9 cellular contexts compared by ENCODE assay signal in genomic region chr3:58640700-58641372, GRCh38. TPM values are rescaled to one million over a fixed set of nuclear protein-coding genes. Genes with fewer than 3 reads are reported as not detected.
A peak's percentile ranks its signal among the peaks of the same experiment; 100 is the strongest.
DNase-seq lines count a peak whose midpoint lies in the region; ATAC-seq lines count a peak whose summit lies in the region.
"Had no signal": no experiment of that assay in that cellular context is flagged by ENCODE, and none has a peak within 500 bp of the region (broad histone marks: within the 10 kb centered on the region; RNA-seq: fewer than 3 reads in every experiment).

No MANE protein-coding gene starts in this region.

- H3K36me3 Mint-ChIP-seq in activated CD8-positive, alpha-beta T cell treated with anti-CD3 and anti-CD28 coated beads, Interleukin-2, amount 10 ng/mL, durations not matched to agents 7 days and 5 days (ENCODE audit: low read depth): no peaks in the 10 kb centered on the region

- no peaks in the 10 kb centered on the region for H3K9me3 Mint-ChIP-seq in activated CD8-positive, alpha-beta T cell treated with anti-CD3 and anti-CD28 coated beads, Interleukin-2, amount 10 ng/mL, durations not matched to agents 7 days and 5 days (ENCODE audit: insufficient read depth)
- H3K9me3 Mint-ChIP-seq: IgD-negative memory B cell had no signal

- CTCF ChIA-PET in activated CD8-positive, alpha-beta T cell treated with anti-CD3 and anti-CD28 coated beads, Interleukin-2, amount 10 ng/mL, durations not matched to agents 7 days and 5 days (lab: Charles Lee): interaction anchor here (1.0 to 5.3 kb wide), 5 partner anchors 9 to 562 kb away, joined by 4 to 28 read pairs (median 4); no protein-coding TSS in a partner anchor

- POLR2A ChIA-PET in activated CD8-positive, alpha-beta T cell treated with anti-CD3 and anti-CD28 coated beads, Interleukin-2, amount 10 ng/mL, durations not matched to agents 7 days and 5 days (lab: Charles Lee): no interaction called here

- no peak overlapping the region for H3K27ac Mint-ChIP-seq in activated CD8-positive, alpha-beta T cell treated with anti-CD3 and anti-CD28 coated beads, Interleukin-2, amount 10 ng/mL, durations not matched to agents 7 days and 5 days
- H3K27ac Mint-ChIP-seq: IgD-negative memory B cell had no signal

- peak; percentile 89 for ATAC-seq in GM18858 (IDR thresholded peaks at IDR 0.05; ENCODE audit: unreplicated experiment)
- ATAC-seq in HG03135 (IDR thresholded peaks at IDR 0.05; ENCODE audit: unreplicated experiment): peak; percentile 85
- peak; percentile 91 for ATAC-seq in activated CD8-positive, alpha-beta T cell treated with anti-CD3 and anti-CD28 coated beads, Interleukin-2, amount 10 ng/mL, durations not matched to agents 7 days and 5 days

- H3K27me3 Mint-ChIP-seq in activated CD8-positive, alpha-beta T cell treated with anti-CD3 and anti-CD28 coated beads, Interleukin-2, amount 10 ng/mL, durations not matched to agents 7 days and 5 days (ENCODE audit: low read depth): no peaks in the 10 kb centered on the region

- DNase-seq in AG20443 (ENCODE audit: low spot score): peak; percentile 91
- peak; percentile 62 for DNase-seq in NCI-H748 treated with DMSO at 0.1 percent for 48 hours (lab: John Stamatoyannopoulos, UW)
- DNase-seq in activated CD8-positive, alpha-beta T cell treated with anti-CD3 and anti-CD28 coated beads, Interleukin-2, amount 10 ng/mL, durations not matched to agents 7 days and 5 days: peak; percentile 67
- peak; percentile 69 for DNase-seq in epidermal melanocyte (ENCODE audit: insufficient read length, low spot score)
- peak; percentile 71 for DNase-seq in middle frontal gyrus (ENCODE audit: extremely low spot score, low spot score)
- peak in 5 of 6 experiments; percentile 5 to 27 (median 15) for DNase-seq in stimulated activated naive CD4-positive, alpha-beta T cell (lab: John Stamatoyannopoulos, UW)

- H3K4me1 Mint-ChIP-seq in activated CD8-positive, alpha-beta T cell treated with anti-CD3 and anti-CD28 coated beads, Interleukin-2, amount 10 ng/mL, durations not matched to agents 7 days and 5 days (ENCODE audit: low read depth): no peaks in the 10 kb centered on the region

- H3K4me3 Mint-ChIP-seq in activated CD8-positive, alpha-beta T cell treated with anti-CD3 and anti-CD28 coated beads, Interleukin-2, amount 10 ng/mL, durations not matched to agents 7 days and 5 days: no peak overlapping the region

RNA-seq across cellular contexts. Expression of gene FAM3D, which starts 25.7 kb away (rescaled TPM):
- not detected for total RNA-seq in activated CD8-positive, alpha-beta T cell treated with anti-CD3 and anti-CD28 coated beads, Interleukin-2, amount 10 ng/mL, durations not matched to agents 7 days and 5 days

Comparison
In these comparisons a context has a peak if more than half of its experiments do, and no peak if none do; other contexts are left out.
1. Peak in every context shown above with its lines: DNase-seq and ATAC-seq.
2. DNase-seq: peak in every context shown above with its lines; median percentile 91 in AG20443; 71 in middle frontal gyrus; 69 in epidermal melanocyte; 67 in activated CD8-positive, alpha-beta T cell treated with anti-CD3 and anti-CD28 coated beads, Interleukin-2, amount 10 ng/mL, durations not matched to agents 7 days and 5 days; 62 in NCI-H748 treated with DMSO at 0.1 percent for 48 hours; 15 in stimulated activated naive CD4-positive, alpha-beta T cell.